In the genomic region with DNA sequence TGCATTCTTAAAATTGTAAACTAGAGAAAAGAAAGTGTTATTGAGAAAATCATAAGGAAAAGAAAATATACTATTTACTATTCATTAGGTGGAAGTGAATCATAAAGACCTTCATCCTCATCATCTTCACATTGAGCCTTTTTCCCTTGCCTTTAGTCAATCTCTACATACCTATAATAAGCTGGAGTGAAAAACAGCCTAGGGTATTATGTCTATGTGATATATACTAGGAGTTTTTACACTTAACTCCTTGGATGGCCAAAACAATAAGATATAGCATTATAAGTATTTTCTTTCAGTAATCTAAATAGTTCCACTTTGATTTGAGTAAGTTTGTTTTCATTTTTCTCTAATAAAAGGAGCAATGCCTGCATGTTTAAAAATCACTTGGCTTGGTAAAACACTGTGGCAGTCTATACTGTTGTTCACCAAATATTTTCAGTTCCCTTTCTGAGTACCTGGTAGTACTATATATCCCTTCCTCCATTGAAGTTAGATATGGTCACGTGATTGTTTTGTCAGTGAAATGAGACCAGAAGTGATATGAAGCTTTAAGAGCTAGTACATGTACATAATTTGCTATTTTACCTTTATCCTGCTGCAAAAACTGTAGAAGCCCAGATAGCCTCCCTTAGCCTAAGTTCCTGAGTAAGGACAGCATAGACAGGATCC, we compare ENCODE assay signal across 15 cellular contexts.
A peak's percentile ranks its signal among the peaks of the same experiment; 100 is the strongest.
DNase-seq lines count a peak whose midpoint lies in the region; ATAC-seq and TF ChIP-seq lines count a peak whose summit lies in the region.
"Had no signal": no experiment of that assay in that cellular context is flagged by ENCODE, and none has a peak within 500 bp of the region (broad histone marks: within the 10 kb centered on the region; RNA-seq: fewer than 3 reads in every experiment).

No MANE protein-coding gene starts in this region.

- no peak overlapping the region for H3K9ac ChIP-seq in endodermal cell (ENCODE audit: extremely low read depth, low read length, poor library complexity, severe bottlenecking)
- H3K9ac ChIP-seq: BLaER1 treated with 17β-estradiol and CSF1 and Interleukin-3, amounts not matched to agents 10 nM and 100 nM had no signal

- DNase-seq in PC-9 (no peak), endodermal cell (no peak)
- DNase-seq in activated CD8-positive, alpha-beta memory T cell treated with anti-CD3 and anti-CD28 coated beads for 24 hours: no peak
- DNase-seq in T-helper 2 cell treated with Interferon-gamma antibody and Interleukin-4, amounts not matched to agents 5 μg/mL and 100 μg/mL, for 36 hours (ENCODE audit: low spot score): no peak
- no peak for DNase-seq in activated CD4-positive, alpha-beta T cell treated with anti-CD3 and anti-CD28 coated beads for 1 hour
- DNase-seq: activated CD4-positive, alpha-beta T cell treated with anti-CD3 and anti-CD28 coated beads, Interleukin-2, amount 50 U/mL, for 4 hours; activated naive CD8-positive, alpha-beta T cell treated with anti-CD3 and anti-CD28 coated beads, Interleukin-2, amount 50 U/mL, for 24 hours; midbrain; NCI-H1930; right cardiac atrium; Right ventricle myocardium superior had no signal

- BruUV-seq in PC-9 (replicated peaks; lab: Mats Ljungman, UMichigan): no TSS peak

- no peaks in the 10 kb centered on the region for H3K4me1 Mint-ChIP-seq in T-helper 2 cell treated with Interferon-gamma antibody and Interleukin-4, amounts not matched to agents 5 μg/mL and 100 μg/mL, for 36 hours (ENCODE audit: low read depth)
- peaks cover 2% of the 10 kb centered on the region for H3K4me1 Mint-ChIP-seq in endodermal cell
- H3K4me1 Mint-ChIP-seq: activated naive CD8-positive, alpha-beta T cell treated with anti-CD3 and anti-CD28 coated beads, Interleukin-2, amount 50 U/mL, for 24 hours had no signal

- TF ChIP-seq CTCF in PC-9 (conservative IDR thresholded peaks at IDR 0.05) (no peak), endodermal cell (conservative IDR thresholded peaks at IDR 0.05) (no peak)

- intact Hi-C loops in PC-9 (cut with micrococcal nuclease; ENCODE audit: unreplicated experiment): no loop called here

- ATAC-seq in GM18502 (IDR thresholded peaks at IDR 0.05; ENCODE audit: poor library complexity, unreplicated experiment) (peak; percentile 92), GM21390 (IDR thresholded peaks at IDR 0.05; ENCODE audit: unreplicated experiment) (peak; percentile 92), HG03064 (IDR thresholded peaks at IDR 0.05; ENCODE audit: low read depth, unreplicated experiment) (peak; percentile 67)
- ATAC-seq: activated naive CD8-positive, alpha-beta T cell treated with anti-CD3 and anti-CD28 coated beads, Interleukin-2, amount 50 U/mL, for 24 hours; right cardiac atrium had no signal

- no peaks in the 10 kb centered on the region for H3K79me2 ChIP-seq in PC-9 (ENCODE audit: low read depth)

- no peaks in the 10 kb centered on the region for H3K27me3 ChIP-seq in PC-9 (ENCODE audit: insufficient read depth, low read depth)
- no peaks in the 10 kb centered on the region for H3K27me3 ChIP-seq in endodermal cell (ENCODE audit: control insufficient read depth, insufficient read depth, low read length, poor library complexity, severe bottlenecking)
- H3K27me3 ChIP-seq: BLaER1 treated with 17β-estradiol and CSF1 and Interleukin-3, amounts not matched to agents 10 nM and 100 nM had no signal

- H3K9me3 Mint-ChIP-seq in T-helper 2 cell treated with Interferon-gamma antibody and Interleukin-4, amounts not matched to agents 5 μg/mL and 100 μg/mL, for 36 hours: no peaks in the 10 kb centered on the region
- H3K9me3 Mint-ChIP-seq in endodermal cell: peaks cover 8% of the 10 kb centered on the region

- WGBS in endodermal cell (ENCODE audit: insufficient coverage in 1 of 2, insufficient read length in 1 of 2), 2 experiments: 83% methylated on average over 1 of the region's 1 CpG; no CpG with 5 or more reads in 1 of the 2 experiments

- H3F3A ChIP-seq in PC-9 (ENCODE audit: insufficient read depth, low read depth): peaks cover 29% of the 10 kb centered on the region

- no peaks in the 10 kb centered on the region for H4K20me1 ChIP-seq in PC-9 (ENCODE audit: insufficient read depth)
- H4K20me1 ChIP-seq: BLaER1 treated with 17β-estradiol and CSF1 and Interleukin-3, amounts not matched to agents 10 nM and 100 nM had no signal

- no peaks in the 10 kb centered on the region for H3K9me2 ChIP-seq in PC-9 (ENCODE audit: insufficient read depth)

- no peak overlapping the region for H3K4me3 ChIP-seq in PC-9
- H3K4me3 ChIP-seq in endodermal cell (ENCODE audit: low read length): no peak overlapping the region
- H3K4me3 ChIP-seq: BLaER1 treated with 17β-estradiol and CSF1 and Interleukin-3, amounts not matched to agents 10 nM and 100 nM had no signal

- H2AFZ ChIP-seq in PC-9: no peak overlapping the region

- H3K4me1 ChIP-seq in PC-9 (replicated peaks; ENCODE audit: insufficient read depth) (peaks cover 19% of the 10 kb centered on the region), endodermal cell (ENCODE audit: control insufficient read depth, insufficient read depth, low read length) (no peaks in the 10 kb centered on the region)
- H3K4me1 ChIP-seq: BLaER1 treated with 17β-estradiol and CSF1 and Interleukin-3, amounts not matched to agents 10 nM and 100 nM had no signal

- H3K9me3 ChIP-seq in PC-9 (ENCODE audit: insufficient read depth, low read depth): peaks cover 35% of the 10 kb centered on the region
- H3K9me3 ChIP-seq in endodermal cell (ENCODE audit: control insufficient read depth, low read length): peaks cover 7% of the 10 kb centered on the region

- H3K27ac Mint-ChIP-seq in T-helper 2 cell treated with Interferon-gamma antibody and Interleukin-4, amounts not matched to agents 5 μg/mL and 100 μg/mL, for 36 hours: no peak overlapping the region
- H3K27ac Mint-ChIP-seq in endodermal cell: no peak overlapping the region
- H3K27ac Mint-ChIP-seq: activated naive CD8-positive, alpha-beta T cell treated with anti-CD3 and anti-CD28 coated beads, Interleukin-2, amount 50 U/mL, for 24 hours had no signal

- peak overlapping the region; percentile 3 for H3K4me2 ChIP-seq in PC-9
- H3K4me2 ChIP-seq: BLaER1 treated with 17β-estradiol and CSF1 and Interleukin-3, amounts not matched to agents 10 nM and 100 nM had no signal

- no peaks in the 10 kb centered on the region for H3K27me3 Mint-ChIP-seq in T-helper 2 cell treated with Interferon-gamma antibody and Interleukin-4, amounts not matched to agents 5 μg/mL and 100 μg/mL, for 36 hours (ENCODE audit: low read depth)
- H3K27me3 Mint-ChIP-seq in endodermal cell (ENCODE audit: insufficient read depth): no peaks in the 10 kb centered on the region

- no peaks in the 10 kb centered on the region for H3K36me3 Mint-ChIP-seq in T-helper 2 cell treated with Interferon-gamma antibody and Interleukin-4, amounts not matched to agents 5 μg/mL and 100 μg/mL, for 36 hours (ENCODE audit: low read depth)
- H3K36me3 Mint-ChIP-seq in endodermal cell (ENCODE audit: low read depth): peaks cover 3% of the 10 kb centered on the region

- CTCF ChIA-PET in PC-9 (lab: Charles Lee): no interaction called here

- H3K27ac ChIP-seq in PC-9 (peak overlapping the region; percentile 43), endodermal cell (ENCODE audit: low read depth, low read length) (no peak overlapping the region)
- H3K27ac ChIP-seq: BLaER1 treated with 17β-estradiol and CSF1 and Interleukin-3, amounts not matched to agents 10 nM and 100 nM had no signal

- H3K36me3 ChIP-seq in PC-9 (ENCODE audit: low read depth): peaks cover 11% of the 10 kb centered on the region; the same call in 1 of the 2 replicates
- H3K36me3 ChIP-seq in endodermal cell (ENCODE audit: control insufficient read depth, insufficient read depth, low read length): no peaks in the 10 kb centered on the region
- H3K36me3 ChIP-seq: BLaER1 treated with 17β-estradiol and CSF1 and Interleukin-3, amounts not matched to agents 10 nM and 100 nM had no signal

- POLR2A ChIA-PET in PC-9 (lab: Charles Lee; ENCODE audit: unreplicated experiment): no interaction called here

- no peak overlapping the region for H3K4me3 Mint-ChIP-seq in T-helper 2 cell treated with Interferon-gamma antibody and Interleukin-4, amounts not matched to agents 5 μg/mL and 100 μg/mL, for 36 hours
- H3K4me3 Mint-ChIP-seq in endodermal cell: no peak overlapping the region
- H3K4me3 Mint-ChIP-seq: activated naive CD8-positive, alpha-beta T cell treated with anti-CD3 and anti-CD28 coated beads, Interleukin-2, amount 50 U/mL, for 24 hours had no signal
